23 cellular contexts compared by ENCODE assay signal in the genomic region with DNA sequence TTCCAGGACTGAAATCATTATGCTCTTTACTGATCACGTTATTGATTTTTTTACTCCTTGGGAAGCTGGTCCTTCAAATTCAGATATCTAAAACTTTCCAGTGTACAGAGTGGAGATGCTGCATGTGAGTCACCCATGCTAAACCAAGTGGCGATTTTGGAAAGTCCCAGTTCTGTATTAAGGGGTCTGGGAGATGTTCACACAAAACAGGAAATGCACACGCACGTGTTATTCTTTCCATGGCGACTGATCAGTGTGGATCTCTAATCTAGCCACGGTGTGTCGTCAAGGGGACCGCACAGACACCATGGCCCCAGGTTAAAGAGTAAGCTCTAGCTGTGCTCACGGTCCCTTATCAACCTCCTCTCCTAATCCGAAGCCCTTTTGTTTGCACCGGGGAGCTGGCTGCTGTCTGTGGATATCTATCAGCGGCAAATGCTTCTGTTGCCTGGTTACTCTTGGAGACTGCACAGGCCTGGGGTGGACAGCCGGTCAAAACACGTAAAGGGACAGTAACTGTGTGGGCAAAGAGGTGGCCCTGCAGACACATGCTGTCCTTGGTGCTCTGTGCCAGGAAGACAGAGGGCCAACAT.
"Had no signal": no experiment of that assay in that cellular context is flagged by ENCODE, and none has a peak within 500 bp of the region (broad histone marks: within the 10 kb centered on the region; RNA-seq: fewer than 3 reads in every experiment).

No MANE protein-coding gene starts in this region.

- H3K4me3 Mint-ChIP-seq: activated CD4-positive, alpha-beta memory T cell treated with anti-CD3 and anti-CD28 coated beads, Interleukin-2, amount 10 ng/mL, durations not matched to agents 7 days and 5 days; activated CD4-positive, alpha-beta T cell treated with anti-CD3 and anti-CD28 coated beads, Interleukin-2, amount 10 ng/mL, durations not matched to agents 24 days and 14 days; activated CD8-positive, alpha-beta memory T cell treated with anti-CD3 and anti-CD28 coated beads, Interleukin-2, amount 10 ng/mL, durations not matched to agents 7 days and 5 days; activated naive CD4-positive, alpha-beta T cell treated with anti-CD3 and anti-CD28 coated beads, Interleukin-2, amount 50 U/mL, for 24 hours; activated T-helper 1 cell treated with anti-CD3 and anti-CD28 coated beads, Interleukin-12 subunit alpha, Interleukin-12 subunit beta, Interleukin-2, Interleukin-4 antibody, amounts not matched to agents 30 ng/mL and 10 ng/mL and 1 ng/mL, durations not matched to agents 14 hours and 24 hours and 36 hours; central memory CD8-positive, alpha-beta T cell; memory B cell; nephron; stimulated activated effector memory CD8-positive, alpha-beta T cell treated with anti-CD3 and anti-CD28 coated beads, Interleukin-12 subunit alpha, Interleukin-12 subunit beta, amount 100 ng/mL, for 72 hours had no signal

- H3K36me3 Mint-ChIP-seq: activated CD8-positive, alpha-beta memory T cell treated with anti-CD3 and anti-CD28 coated beads, Interleukin-2, amount 10 ng/mL, durations not matched to agents 7 days and 5 days; activated naive CD4-positive, alpha-beta T cell treated with anti-CD3 and anti-CD28 coated beads, Interleukin-2, amount 50 U/mL, for 24 hours; memory B cell; stimulated activated effector memory CD8-positive, alpha-beta T cell treated with anti-CD3 and anti-CD28 coated beads, Interleukin-12 subunit alpha, Interleukin-12 subunit beta, amount 100 ng/mL, for 72 hours had no signal

- H3K36me3 ChIP-seq: adrenal gland, ascending aorta, pancreas, transverse colon, vagina had no signal

- H3K9me3 Mint-ChIP-seq: activated CD4-positive, alpha-beta memory T cell treated with anti-CD3 and anti-CD28 coated beads, Interleukin-2, amount 10 ng/mL, durations not matched to agents 7 days and 5 days; activated CD4-positive, alpha-beta T cell treated with anti-CD3 and anti-CD28 coated beads, Interleukin-2, amount 10 ng/mL, durations not matched to agents 24 days and 14 days; activated naive CD4-positive, alpha-beta T cell treated with anti-CD3 and anti-CD28 coated beads, Interleukin-2, amount 50 U/mL, for 24 hours; activated T-helper 1 cell treated with anti-CD3 and anti-CD28 coated beads, Interleukin-12 subunit alpha, Interleukin-12 subunit beta, Interleukin-2, Interleukin-4 antibody, amounts not matched to agents 30 ng/mL and 10 ng/mL and 1 ng/mL, durations not matched to agents 14 hours and 24 hours and 36 hours; central memory CD8-positive, alpha-beta T cell; stimulated activated effector memory CD8-positive, alpha-beta T cell treated with anti-CD3 and anti-CD28 coated beads, Interleukin-12 subunit alpha, Interleukin-12 subunit beta, amount 100 ng/mL, for 72 hours had no signal

- H3K4me1 Mint-ChIP-seq: activated CD4-positive, alpha-beta memory T cell treated with anti-CD3 and anti-CD28 coated beads, Interleukin-2, amount 10 ng/mL, durations not matched to agents 7 days and 5 days; activated CD4-positive, alpha-beta T cell treated with anti-CD3 and anti-CD28 coated beads, Interleukin-2, amount 10 ng/mL, durations not matched to agents 24 days and 14 days; activated CD8-positive, alpha-beta memory T cell treated with anti-CD3 and anti-CD28 coated beads, Interleukin-2, amount 10 ng/mL, durations not matched to agents 7 days and 5 days; activated naive CD4-positive, alpha-beta T cell treated with anti-CD3 and anti-CD28 coated beads, Interleukin-2, amount 50 U/mL, for 24 hours; central memory CD8-positive, alpha-beta T cell; memory B cell; nephron; stimulated activated effector memory CD8-positive, alpha-beta T cell treated with anti-CD3 and anti-CD28 coated beads, Interleukin-12 subunit alpha, Interleukin-12 subunit beta, amount 100 ng/mL, for 72 hours had no signal

- H3K4me1 ChIP-seq: adrenal gland, ascending aorta, pancreas, transverse colon, vagina had no signal

- H3K27me3 ChIP-seq: adrenal gland, ascending aorta, pancreas, transverse colon, vagina had no signal

- H3K27ac Mint-ChIP-seq: activated CD4-positive, alpha-beta memory T cell treated with anti-CD3 and anti-CD28 coated beads, Interleukin-2, amount 10 ng/mL, durations not matched to agents 7 days and 5 days; activated CD4-positive, alpha-beta T cell treated with anti-CD3 and anti-CD28 coated beads, Interleukin-2, amount 10 ng/mL, durations not matched to agents 24 days and 14 days; activated CD8-positive, alpha-beta memory T cell treated with anti-CD3 and anti-CD28 coated beads, Interleukin-2, amount 10 ng/mL, durations not matched to agents 7 days and 5 days; activated naive CD4-positive, alpha-beta T cell treated with anti-CD3 and anti-CD28 coated beads, Interleukin-2, amount 50 U/mL, for 24 hours; activated T-helper 1 cell treated with anti-CD3 and anti-CD28 coated beads, Interleukin-12 subunit alpha, Interleukin-12 subunit beta, Interleukin-2, Interleukin-4 antibody, amounts not matched to agents 30 ng/mL and 10 ng/mL and 1 ng/mL, durations not matched to agents 14 hours and 24 hours and 36 hours; memory B cell; nephron; stimulated activated effector memory CD8-positive, alpha-beta T cell treated with anti-CD3 and anti-CD28 coated beads, Interleukin-12 subunit alpha, Interleukin-12 subunit beta, amount 100 ng/mL, for 72 hours had no signal

- H3K4me3 ChIP-seq: adrenal gland, ascending aorta, pancreas, transverse colon, vagina had no signal

- ATAC-seq: activated CD4-positive, CD25-positive, alpha-beta regulatory T cell treated with anti-CD3 and anti-CD28 coated beads, Interleukin-2, amount 50 U/mL, for 24 hours; activated CD8-positive, alpha-beta memory T cell treated with anti-CD3 and anti-CD28 coated beads, Interleukin-2, amount 10 ng/mL, durations not matched to agents 7 days and 5 days; esophagus mucosa; left colon; right cardiac atrium; stimulated activated effector memory CD8-positive, alpha-beta T cell treated with anti-CD3 and anti-CD28 coated beads, Interleukin-12 subunit alpha, Interleukin-12 subunit beta, amount 100 ng/mL, for 72 hours had no signal

- H3K27me3 Mint-ChIP-seq: activated CD4-positive, alpha-beta memory T cell treated with anti-CD3 and anti-CD28 coated beads, Interleukin-2, amount 10 ng/mL, durations not matched to agents 7 days and 5 days; activated CD4-positive, alpha-beta T cell treated with anti-CD3 and anti-CD28 coated beads, Interleukin-2, amount 10 ng/mL, durations not matched to agents 24 days and 14 days; activated CD8-positive, alpha-beta memory T cell treated with anti-CD3 and anti-CD28 coated beads, Interleukin-2, amount 10 ng/mL, durations not matched to agents 7 days and 5 days; activated naive CD4-positive, alpha-beta T cell treated with anti-CD3 and anti-CD28 coated beads, Interleukin-2, amount 50 U/mL, for 24 hours; memory B cell had no signal

- DNase-seq: activated CD4-positive, alpha-beta memory T cell treated with anti-CD3 and anti-CD28 coated beads, Interleukin-2, amount 10 ng/mL, durations not matched to agents 7 days and 5 days; activated CD4-positive, alpha-beta T cell treated with anti-CD3 and anti-CD28 coated beads, Interleukin-2, amount 10 ng/mL, durations not matched to agents 24 days and 14 days; activated CD8-positive, alpha-beta memory T cell treated with anti-CD3 and anti-CD28 coated beads, Interleukin-2, amount 10 ng/mL, durations not matched to agents 7 days and 5 days; activated gamma-delta T cell; effector memory CD4-positive, alpha-beta T cell; glutamatergic neuron; hippocampal formation; left colon; pancreas; right cardiac atrium; stimulated activated CD4-positive, alpha-beta T cell treated with anti-CD3 and anti-CD28 coated beads, Interleukin-1b, Interleukin-23, amount 100 ng/mL, for 48 hours; transverse colon had no signal

- H3K27ac ChIP-seq: ascending aorta, pancreas, transverse colon, vagina had no signal

- H3K9me3 ChIP-seq: adrenal gland, ascending aorta, pancreas, transverse colon, vagina had no signal
